Comparison of ENCODE assay signal across 1 cellular context in the genomic region with DNA sequence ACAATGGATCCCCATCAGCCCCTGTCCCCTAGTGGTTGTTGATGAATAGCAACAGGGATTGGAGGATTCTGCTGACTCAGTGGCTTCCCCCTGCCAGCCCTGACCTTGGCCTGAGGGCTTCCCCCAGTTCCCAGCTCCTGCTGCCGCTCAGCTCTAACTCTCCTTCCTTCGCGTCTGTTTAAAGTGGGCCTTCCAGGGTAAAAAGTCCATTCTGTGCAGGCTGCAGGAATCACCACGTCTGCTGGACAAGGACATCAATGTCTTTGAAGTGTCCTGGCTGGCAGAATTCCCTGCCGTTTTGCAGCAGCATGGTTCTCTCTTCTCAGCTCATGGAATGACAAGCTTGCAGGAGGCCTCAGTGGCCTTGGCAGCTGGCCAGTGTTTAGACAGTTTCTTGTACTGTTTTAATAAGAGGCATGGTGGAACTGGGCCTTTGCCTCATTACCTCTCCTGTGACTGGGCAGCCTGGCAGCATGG.
TF ChIP-seq lines count a peak whose summit lies in the region.

No MANE protein-coding gene starts in this region.

TF ChIP-seq in HepG2, 621 proteins besides CTCF, POLR2A, EP300 and RAD21 (continued from another document and continues in another):
- TF ChIP-seq, protein P1, sequence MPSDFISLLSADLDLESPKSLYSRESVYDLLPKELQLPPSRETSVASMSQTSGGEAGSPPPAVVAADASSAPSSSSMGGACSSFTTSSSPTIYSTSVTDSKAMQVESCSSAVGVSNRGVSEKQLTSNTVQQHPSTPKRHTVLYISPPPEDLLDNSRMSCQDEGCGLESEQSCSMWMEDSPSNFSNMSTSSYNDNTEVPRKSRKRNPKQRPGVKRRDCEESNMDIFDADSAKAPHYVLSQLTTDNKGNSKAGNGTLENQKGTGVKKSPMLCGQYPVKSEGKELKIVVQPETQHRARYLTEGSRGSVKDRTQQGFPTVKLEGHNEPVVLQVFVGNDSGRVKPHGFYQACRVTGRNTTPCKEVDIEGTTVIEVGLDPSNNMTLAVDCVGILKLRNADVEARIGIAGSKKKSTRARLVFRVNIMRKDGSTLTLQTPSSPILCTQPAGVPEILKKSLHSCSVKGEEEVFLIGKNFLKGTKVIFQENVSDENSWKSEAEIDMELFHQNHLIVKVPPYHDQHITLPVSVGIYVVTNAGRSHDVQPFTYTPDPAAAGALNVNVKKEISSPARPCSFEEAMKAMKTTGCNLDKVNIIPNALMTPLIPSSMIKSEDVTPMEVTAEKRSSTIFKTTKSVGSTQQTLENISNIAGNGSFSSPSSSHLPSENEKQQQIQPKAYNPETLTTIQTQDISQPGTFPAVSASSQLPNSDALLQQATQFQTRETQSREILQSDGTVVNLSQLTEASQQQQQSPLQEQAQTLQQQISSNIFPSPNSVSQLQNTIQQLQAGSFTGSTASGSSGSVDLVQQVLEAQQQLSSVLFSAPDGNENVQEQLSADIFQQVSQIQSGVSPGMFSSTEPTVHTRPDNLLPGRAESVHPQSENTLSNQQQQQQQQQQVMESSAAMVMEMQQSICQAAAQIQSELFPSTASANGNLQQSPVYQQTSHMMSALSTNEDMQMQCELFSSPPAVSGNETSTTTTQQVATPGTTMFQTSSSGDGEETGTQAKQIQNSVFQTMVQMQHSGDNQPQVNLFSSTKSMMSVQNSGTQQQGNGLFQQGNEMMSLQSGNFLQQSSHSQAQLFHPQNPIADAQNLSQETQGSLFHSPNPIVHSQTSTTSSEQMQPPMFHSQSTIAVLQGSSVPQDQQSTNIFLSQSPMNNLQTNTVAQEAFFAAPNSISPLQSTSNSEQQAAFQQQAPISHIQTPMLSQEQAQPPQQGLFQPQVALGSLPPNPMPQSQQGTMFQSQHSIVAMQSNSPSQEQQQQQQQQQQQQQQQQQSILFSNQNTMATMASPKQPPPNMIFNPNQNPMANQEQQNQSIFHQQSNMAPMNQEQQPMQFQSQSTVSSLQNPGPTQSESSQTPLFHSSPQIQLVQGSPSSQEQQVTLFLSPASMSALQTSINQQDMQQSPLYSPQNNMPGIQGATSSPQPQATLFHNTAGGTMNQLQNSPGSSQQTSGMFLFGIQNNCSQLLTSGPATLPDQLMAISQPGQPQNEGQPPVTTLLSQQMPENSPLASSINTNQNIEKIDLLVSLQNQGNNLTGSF (CRISPR knock-in tag; IDR thresholded peaks at IDR 0.05) = no peak
- TF ChIP-seq, protein P2, sequence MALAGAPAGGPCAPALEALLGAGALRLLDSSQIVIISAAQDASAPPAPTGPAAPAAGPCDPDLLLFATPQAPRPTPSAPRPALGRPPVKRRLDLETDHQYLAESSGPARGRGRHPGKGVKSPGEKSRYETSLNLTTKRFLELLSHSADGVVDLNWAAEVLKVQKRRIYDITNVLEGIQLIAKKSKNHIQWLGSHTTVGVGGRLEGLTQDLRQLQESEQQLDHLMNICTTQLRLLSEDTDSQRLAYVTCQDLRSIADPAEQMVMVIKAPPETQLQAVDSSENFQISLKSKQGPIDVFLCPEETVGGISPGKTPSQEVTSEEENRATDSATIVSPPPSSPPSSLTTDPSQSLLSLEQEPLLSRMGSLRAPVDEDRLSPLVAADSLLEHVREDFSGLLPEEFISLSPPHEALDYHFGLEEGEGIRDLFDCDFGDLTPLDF (CRISPR knock-in tag; IDR thresholded peaks at IDR 0.05) = no peak
- TF ChIP-seq XRCC5 (optimal IDR thresholded peaks at IDR 0.05; ENCODE audit: low read length) (no peak), MZF1 (CRISPR knock-in tag; IDR thresholded peaks at IDR 0.05; ENCODE audit: borderline replicate concordance) (no peak), FOXK1 (CRISPR knock-in tag; IDR thresholded peaks at IDR 0.05; ENCODE audit: borderline replicate concordance, low read depth) (peak; percentile 57; the same call in 1 of the 2 replicates), NFYC (CRISPR knock-in tag; IDR thresholded peaks at IDR 0.05) (no peak), ZNF567 (CRISPR knock-in tag; IDR thresholded peaks at IDR 0.05; ENCODE audit: borderline replicate concordance) (no peak), CHD2 (IDR thresholded peaks at IDR 0.05; ENCODE audit: low read depth, low read length) (no peak), ZNF382 (CRISPR knock-in tag; IDR thresholded peaks at IDR 0.05; ENCODE audit: borderline replicate concordance) (no peak), ZMYM2 (CRISPR knock-in tag; IDR thresholded peaks at IDR 0.05) (no peak), RBFOX2 (IDR thresholded peaks at IDR 0.05; ENCODE audit: low read depth, low read length) (no peak), ATAD3A (CRISPR knock-in tag; IDR thresholded peaks at IDR 0.05) (no peak), ZFP1 (CRISPR knock-in tag; IDR thresholded peaks at IDR 0.05) (no peak), TOPORS (CRISPR knock-in tag; IDR thresholded peaks at IDR 0.05) (no peak), ZNF816 (CRISPR knock-in tag; IDR thresholded peaks at IDR 0.05; ENCODE audit: borderline replicate concordance) (no peak), ZNF367 (CRISPR knock-in tag; IDR thresholded peaks at IDR 0.05; ENCODE audit: borderline replicate concordance) (no peak), KAT7 (CRISPR knock-in tag; IDR thresholded peaks at IDR 0.05; ENCODE audit: borderline replicate concordance) (no peak), ZNF749 (CRISPR knock-in tag; IDR thresholded peaks at IDR 0.05; ENCODE audit: borderline replicate concordance) (no peak), ZNF296 (CRISPR knock-in tag; conservative IDR thresholded peaks at IDR 0.05) (peak; percentile 88; the same call in 1 of the 2 replicates), NR3C1 (CRISPR knock-in tag; IDR thresholded peaks at IDR 0.05) (no peak), ZSCAN20 (CRISPR knock-in tag; IDR thresholded peaks at IDR 0.05; ENCODE audit: borderline replicate concordance) (0 out of 2 replicates have a peak, but pooled peaks have one; percentile 34), NONO (IDR thresholded peaks at IDR 0.05) (no peak), NONO (CRISPR knock-in tag; conservative IDR thresholded peaks at IDR 0.05) (no peak), MIER2 (CRISPR knock-in tag; IDR thresholded peaks at IDR 0.05) (no peak), HHEX (CRISPR knock-in tag; IDR thresholded peaks at IDR 0.05) (no peak), TCF12 (IDR thresholded peaks at IDR 0.05) (no peak), TCF12 (CRISPR knock-in tag; IDR thresholded peaks at IDR 0.05) (0 out of 2 replicates have a peak, but pooled peaks have one; percentile 22)
- TF ChIP-seq, protein P3, sequence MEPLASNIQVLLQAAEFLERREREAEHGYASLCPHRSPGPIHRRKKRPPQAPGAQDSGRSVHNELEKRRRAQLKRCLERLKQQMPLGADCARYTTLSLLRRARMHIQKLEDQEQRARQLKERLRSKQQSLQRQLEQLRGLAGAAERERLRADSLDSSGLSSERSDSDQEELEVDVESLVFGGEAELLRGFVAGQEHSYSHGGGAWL (CRISPR knock-in tag; IDR thresholded peaks at IDR 0.05) = no peak
- TF ChIP-seq, protein P4, sequence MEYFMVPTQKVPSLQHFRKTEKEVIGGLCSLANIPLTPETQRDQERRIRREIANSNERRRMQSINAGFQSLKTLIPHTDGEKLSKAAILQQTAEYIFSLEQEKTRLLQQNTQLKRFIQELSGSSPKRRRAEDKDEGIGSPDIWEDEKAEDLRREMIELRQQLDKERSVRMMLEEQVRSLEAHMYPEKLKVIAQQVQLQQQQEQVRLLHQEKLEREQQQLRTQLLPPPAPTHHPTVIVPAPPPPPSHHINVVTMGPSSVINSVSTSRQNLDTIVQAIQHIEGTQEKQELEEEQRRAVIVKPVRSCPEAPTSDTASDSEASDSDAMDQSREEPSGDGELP (IDR thresholded peaks at IDR 0.05; ENCODE audit: borderline replicate concordance, low read depth) = peak; percentile 55; the same call in 1 of the 2 replicates
- TF ChIP-seq, protein P5, sequence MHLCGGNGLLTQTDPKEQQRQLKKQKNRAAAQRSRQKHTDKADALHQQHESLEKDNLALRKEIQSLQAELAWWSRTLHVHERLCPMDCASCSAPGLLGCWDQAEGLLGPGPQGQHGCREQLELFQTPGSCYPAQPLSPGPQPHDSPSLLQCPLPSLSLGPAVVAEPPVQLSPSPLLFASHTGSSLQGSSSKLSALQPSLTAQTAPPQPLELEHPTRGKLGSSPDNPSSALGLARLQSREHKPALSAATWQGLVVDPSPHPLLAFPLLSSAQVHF (CRISPR knock-in tag; IDR thresholded peaks at IDR 0.05) = no peak
- TF ChIP-seq, protein P6, sequence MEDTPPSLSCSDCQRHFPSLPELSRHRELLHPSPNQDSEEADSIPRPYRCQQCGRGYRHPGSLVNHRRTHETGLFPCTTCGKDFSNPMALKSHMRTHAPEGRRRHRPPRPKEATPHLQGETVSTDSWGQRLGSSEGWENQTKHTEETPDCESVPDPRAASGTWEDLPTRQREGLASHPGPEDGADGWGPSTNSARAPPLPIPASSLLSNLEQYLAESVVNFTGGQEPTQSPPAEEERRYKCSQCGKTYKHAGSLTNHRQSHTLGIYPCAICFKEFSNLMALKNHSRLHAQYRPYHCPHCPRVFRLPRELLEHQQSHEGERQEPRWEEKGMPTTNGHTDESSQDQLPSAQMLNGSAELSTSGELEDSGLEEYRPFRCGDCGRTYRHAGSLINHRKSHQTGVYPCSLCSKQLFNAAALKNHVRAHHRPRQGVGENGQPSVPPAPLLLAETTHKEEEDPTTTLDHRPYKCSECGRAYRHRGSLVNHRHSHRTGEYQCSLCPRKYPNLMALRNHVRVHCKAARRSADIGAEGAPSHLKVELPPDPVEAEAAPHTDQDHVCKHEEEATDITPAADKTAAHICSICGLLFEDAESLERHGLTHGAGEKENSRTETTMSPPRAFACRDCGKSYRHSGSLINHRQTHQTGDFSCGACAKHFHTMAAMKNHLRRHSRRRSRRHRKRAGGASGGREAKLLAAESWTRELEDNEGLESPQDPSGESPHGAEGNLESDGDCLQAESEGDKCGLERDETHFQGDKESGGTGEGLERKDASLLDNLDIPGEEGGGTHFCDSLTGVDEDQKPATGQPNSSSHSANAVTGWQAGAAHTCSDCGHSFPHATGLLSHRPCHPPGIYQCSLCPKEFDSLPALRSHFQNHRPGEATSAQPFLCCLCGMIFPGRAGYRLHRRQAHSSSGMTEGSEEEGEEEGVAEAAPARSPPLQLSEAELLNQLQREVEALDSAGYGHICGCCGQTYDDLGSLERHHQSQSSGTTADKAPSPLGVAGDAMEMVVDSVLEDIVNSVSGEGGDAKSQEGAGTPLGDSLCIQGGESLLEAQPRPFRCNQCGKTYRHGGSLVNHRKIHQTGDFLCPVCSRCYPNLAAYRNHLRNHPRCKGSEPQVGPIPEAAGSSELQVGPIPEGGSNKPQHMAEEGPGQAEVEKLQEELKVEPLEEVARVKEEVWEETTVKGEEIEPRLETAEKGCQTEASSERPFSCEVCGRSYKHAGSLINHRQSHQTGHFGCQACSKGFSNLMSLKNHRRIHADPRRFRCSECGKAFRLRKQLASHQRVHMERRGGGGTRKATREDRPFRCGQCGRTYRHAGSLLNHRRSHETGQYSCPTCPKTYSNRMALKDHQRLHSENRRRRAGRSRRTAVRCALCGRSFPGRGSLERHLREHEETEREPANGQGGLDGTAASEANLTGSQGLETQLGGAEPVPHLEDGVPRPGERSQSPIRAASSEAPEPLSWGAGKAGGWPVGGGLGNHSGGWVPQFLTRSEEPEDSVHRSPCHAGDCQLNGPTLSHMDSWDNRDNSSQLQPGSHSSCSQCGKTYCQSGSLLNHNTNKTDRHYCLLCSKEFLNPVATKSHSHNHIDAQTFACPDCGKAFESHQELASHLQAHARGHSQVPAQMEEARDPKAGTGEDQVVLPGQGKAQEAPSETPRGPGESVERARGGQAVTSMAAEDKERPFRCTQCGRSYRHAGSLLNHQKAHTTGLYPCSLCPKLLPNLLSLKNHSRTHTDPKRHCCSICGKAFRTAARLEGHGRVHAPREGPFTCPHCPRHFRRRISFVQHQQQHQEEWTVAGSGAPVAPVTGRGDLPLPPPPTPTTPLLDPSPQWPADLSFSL (CRISPR knock-in tag; IDR thresholded peaks at IDR 0.05) = peak; percentile 59; the same call in 1 of the 2 replicates
- TF ChIP-seq, protein P7, sequence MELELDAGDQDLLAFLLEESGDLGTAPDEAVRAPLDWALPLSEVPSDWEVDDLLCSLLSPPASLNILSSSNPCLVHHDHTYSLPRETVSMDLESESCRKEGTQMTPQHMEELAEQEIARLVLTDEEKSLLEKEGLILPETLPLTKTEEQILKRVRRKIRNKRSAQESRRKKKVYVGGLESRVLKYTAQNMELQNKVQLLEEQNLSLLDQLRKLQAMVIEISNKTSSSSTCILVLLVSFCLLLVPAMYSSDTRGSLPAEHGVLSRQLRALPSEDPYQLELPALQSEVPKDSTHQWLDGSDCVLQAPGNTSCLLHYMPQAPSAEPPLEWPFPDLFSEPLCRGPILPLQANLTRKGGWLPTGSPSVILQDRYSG (CRISPR knock-in tag; IDR thresholded peaks at IDR 0.05) = no peak
- TF ChIP-seq, protein P8, sequence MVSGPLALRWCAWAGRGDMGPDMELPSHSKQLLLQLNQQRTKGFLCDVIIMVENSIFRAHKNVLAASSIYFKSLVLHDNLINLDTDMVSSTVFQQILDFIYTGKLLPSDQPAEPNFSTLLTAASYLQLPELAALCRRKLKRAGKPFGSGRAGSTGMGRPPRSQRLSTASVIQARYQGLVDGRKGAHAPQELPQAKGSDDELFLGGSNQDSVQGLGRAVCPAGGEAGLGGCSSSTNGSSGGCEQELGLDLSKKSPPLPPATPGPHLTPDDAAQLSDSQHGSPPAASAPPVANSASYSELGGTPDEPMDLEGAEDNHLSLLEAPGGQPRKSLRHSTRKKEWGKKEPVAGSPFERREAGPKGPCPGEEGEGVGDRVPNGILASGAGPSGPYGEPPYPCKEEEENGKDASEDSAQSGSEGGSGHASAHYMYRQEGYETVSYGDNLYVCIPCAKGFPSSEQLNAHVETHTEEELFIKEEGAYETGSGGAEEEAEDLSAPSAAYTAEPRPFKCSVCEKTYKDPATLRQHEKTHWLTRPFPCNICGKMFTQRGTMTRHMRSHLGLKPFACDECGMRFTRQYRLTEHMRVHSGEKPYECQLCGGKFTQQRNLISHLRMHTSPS (CRISPR knock-in tag; IDR thresholded peaks at IDR 0.05; ENCODE audit: low read depth) = 0 out of 2 replicates have a peak, but pooled peaks have one; percentile 32
